ENCODE assay signal across 23 cellular contexts in the genomic region with DNA sequence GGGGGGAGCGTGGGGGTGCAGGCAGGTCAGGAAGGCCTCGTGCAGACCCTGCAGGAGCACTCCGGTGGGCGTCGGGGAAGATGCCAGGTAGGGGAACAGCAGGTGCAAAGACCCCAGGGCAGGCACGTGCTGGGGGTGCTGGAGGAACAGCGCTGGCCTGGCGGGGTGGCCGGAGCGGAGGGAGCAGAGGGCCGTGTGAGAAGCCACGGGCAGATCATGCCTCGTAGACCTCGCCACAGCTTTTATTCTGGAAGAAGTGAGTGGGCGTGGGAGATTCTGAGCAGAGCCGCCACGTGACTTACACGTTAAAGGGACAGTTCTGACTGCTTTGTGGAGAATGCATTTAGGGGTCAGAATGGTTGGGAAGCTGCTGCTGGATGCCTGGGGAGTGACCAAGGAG. TPM values are rescaled to one million over a fixed set of nuclear protein-coding genes. Genes with fewer than 3 reads are reported as not detected.
DNase-seq lines count a peak whose midpoint lies in the region; ATAC-seq and TF ChIP-seq lines count a peak whose summit lies in the region.
"Had no signal": no experiment of that assay in that cellular context is flagged by ENCODE, and none has a peak within 500 bp of the region (broad histone marks: within the 10 kb centered on the region; RNA-seq: fewer than 3 reads in every experiment).

No MANE protein-coding gene starts in this region.

- peaks cover 3% of the 10 kb centered on the region for H3K36me3 Mint-ChIP-seq in T-helper 17 cell (ENCODE audit: low read depth)

- peaks cover 14% of the 10 kb centered on the region for H3K79me2 ChIP-seq in fibroblast of lung (ENCODE audit: control insufficient read depth, insufficient read depth, low read length)

- no peak overlapping the region for H3K27ac Mint-ChIP-seq in T-helper 17 cell
- H3K27ac Mint-ChIP-seq: CD14-positive monocyte had no signal

- intact Hi-C loops in right cardiac atrium (cut with DNase I) (no loop called here), left ventricle myocardium superior (cut with micrococcal nuclease) (no loop called here), transverse colon (cut with DNase I; ENCODE audit: low total_unique reads) (no loop called here)

- in situ Hi-C loops in transverse colon (cut with MboI; ENCODE audit: low pct_ligation_motif_present in 1 of 4, low pct_unique_long_range_greater_than_20kb in 1 of 4, low sequenced_read_pairs in 3 of 4), result no loop called here

- DNase-seq in right cardiac atrium (peak in 2 of 3 donors; percentile 29 to 38), left ventricle myocardium superior (no peak), fibroblast of lung (ENCODE audit: low read depth in 2 of 2) (no peak), transverse colon (no peak), T-helper 17 cell (no peak), suprapubic skin (ENCODE audit: low spot score in 2 of 2) (no peak)
- DNase-seq: 8988T, Caco-2, DMS 273 treated with DMSO at 0.1 percent for 48 hours, DMS79 treated with DMSO at 0.1 percent for 48 hours, GOT3, MV-4-11, NCI-H1105 treated with DMSO at 0.1 percent for 48 hours, NCI-H2029 treated with DMSO at 0.1 percent for 48 hours, NCI-H2171 treated with DMSO at 0.1 percent for 48 hours, NCI-H524 treated with DMSO at 0.1 percent for 48 hours, NCI-H82 had no signal

- H3K4me3 ChIP-seq in right cardiac atrium (ENCODE audit: low read length) (no peak overlapping the region), fibroblast of lung (replicated peaks in 1 of 4; ENCODE audit: control extremely low read depth in 1 of 4, insufficient read depth in 1 of 4, low read depth in 3 of 4, low read length in 4 of 4) (no peak overlapping the region), transverse colon (no peak overlapping the region), suprapubic skin (no peak overlapping the region)
- H3K4me3 ChIP-seq: GM12878 had no signal

- no peaks in the 10 kb centered on the region for H4K20me1 ChIP-seq in fibroblast of lung (ENCODE audit: control insufficient read depth, extremely low read depth, insufficient read depth, low read length)

- peak overlapping the region; percentile 32 for H3K4me2 ChIP-seq in fibroblast of lung (ENCODE audit: extremely low read depth, insufficient read depth, low read length)

- no peak overlapping the region for H3K4me3 Mint-ChIP-seq in T-helper 17 cell
- H3K4me3 Mint-ChIP-seq: CD14-positive monocyte had no signal

- TF ChIP-seq POLR2A in transverse colon (IDR thresholded peaks at IDR 0.05) (no peak), suprapubic skin (IDR thresholded peaks at IDR 0.05) (no peak)

- TF ChIP-seq EP300 in Ishikawa (IDR thresholded peaks at IDR 0.05; ENCODE audit: borderline replicate concordance) (no peak), transverse colon (IDR thresholded peaks at IDR 0.05; ENCODE audit: low read depth) (no peak), suprapubic skin (IDR thresholded peaks at IDR 0.05) (no peak)

- H3K36me3 ChIP-seq in fibroblast of lung (ENCODE audit: control insufficient read depth, insufficient read depth, low read length) (no peaks in the 10 kb centered on the region), transverse colon (no peaks in the 10 kb centered on the region), suprapubic skin (no peaks in the 10 kb centered on the region)

- H3K9me3 ChIP-seq in right cardiac atrium (ENCODE audit: control insufficient read depth, low read length), result no peaks in the 10 kb centered on the region
- no peaks in the 10 kb centered on the region for H3K9me3 ChIP-seq in fibroblast of lung (ENCODE audit: control insufficient read depth, insufficient read depth, low read depth, low read length)
- no peaks in the 10 kb centered on the region for H3K9me3 ChIP-seq in transverse colon
- peaks cover 7% of the 10 kb centered on the region for H3K9me3 ChIP-seq in T-helper 17 cell (ENCODE audit: control insufficient read depth, low read length, poor library complexity, severe bottlenecking)
- no peaks in the 10 kb centered on the region for H3K9me3 ChIP-seq in suprapubic skin

- H3K9ac ChIP-seq in fibroblast of lung (ENCODE audit: insufficient read depth, low read length), result no peak overlapping the region

- no peak overlapping the region for H2AFZ ChIP-seq in fibroblast of lung (ENCODE audit: low read length)

- 57% methylated on average over 18 of the region's 18 CpGs for WGBS in right cardiac atrium
- 53% methylated on average over 18 of the region's 18 CpGs; no CpG with 5 or more reads in 1 of the 2 donors for WGBS in transverse colon (ENCODE audit: low coverage in 1 of 2), 2 donors
- 60% methylated on average over 18 of the region's 18 CpGs for WGBS in suprapubic skin

- H3K27me3 Mint-ChIP-seq in T-helper 17 cell, result no peaks in the 10 kb centered on the region

- H3K4me1 ChIP-seq in right cardiac atrium (ENCODE audit: control insufficient read depth, insufficient read depth, low read length), result no peaks in the 10 kb centered on the region
- H3K4me1 ChIP-seq in fibroblast of lung (ENCODE audit: control insufficient read depth, extremely low read depth, insufficient read depth, low read length), result no peaks in the 10 kb centered on the region
- peaks cover 0 to 5% (median 0%) of the 10 kb centered on the region in 4 donors for H3K4me1 ChIP-seq in transverse colon
- no peaks in the 10 kb centered on the region for H3K4me1 ChIP-seq in suprapubic skin
- H3K4me1 ChIP-seq: Caco-2 had no signal

- H3K27ac ChIP-seq in right cardiac atrium (ENCODE audit: low read length) (no peak overlapping the region), fibroblast of lung (ENCODE audit: insufficient read depth, low read length) (no peak overlapping the region), transverse colon (peak overlapping the region in 3 of 4 donors; percentile 55 to 77 (median 75)), suprapubic skin (no peak overlapping the region)

- no peaks in the 10 kb centered on the region for H3K27me3 ChIP-seq in right cardiac atrium (ENCODE audit: control insufficient read depth, insufficient read depth)
- H3K27me3 ChIP-seq in fibroblast of lung (ENCODE audit: control insufficient read depth, insufficient read depth, low read length), result peaks cover 10% of the 10 kb centered on the region
- peaks cover 35% of the 10 kb centered on the region for H3K27me3 ChIP-seq in transverse colon
- peaks cover 79% of the 10 kb centered on the region for H3K27me3 ChIP-seq in suprapubic skin

- no peak for TF ChIP-seq CTCF in fibroblast of lung (conservative IDR thresholded peaks at IDR 0.05 in 1 of 2, IDR thresholded peaks at IDR 0.05 in 1 of 2; ENCODE audit: low read depth in 1 of 2, low read length in 2 of 2)
- no peak for TF ChIP-seq CTCF in transverse colon (IDR thresholded peaks at IDR 0.05)
- no peak for TF ChIP-seq CTCF in suprapubic skin (IDR thresholded peaks at IDR 0.05)

- peaks cover 7% of the 10 kb centered on the region for H3K4me1 Mint-ChIP-seq in T-helper 17 cell

- ATAC-seq in right cardiac atrium, result no peak
- ATAC-seq in left ventricle myocardium superior, result no peak
- no peak for ATAC-seq in T-helper 17 cell
- no peak for ATAC-seq in HG02678 (IDR thresholded peaks at IDR 0.05; ENCODE audit: unreplicated experiment)
- ATAC-seq: GM12878, Panc1 had no signal

- TF ChIP-seq RAD21 in Ishikawa (IDR thresholded peaks at IDR 0.05; ENCODE audit: low read depth), result no peak

TF ChIP-seq in Ishikawa, 13 proteins besides CTCF, POLR2A, EP300 and RAD21:
- TF ChIP-seq TAF1 (IDR thresholded peaks at IDR 0.05; ENCODE audit: low read depth), result no peak
- TF ChIP-seq TCF12 (IDR thresholded peaks at IDR 0.05; ENCODE audit: low read depth), result no peak
- no peak for TF ChIP-seq FOXM1 (IDR thresholded peaks at IDR 0.05; ENCODE audit: borderline replicate concordance, low read depth)
- no peak for TF ChIP-seq NFIC (IDR thresholded peaks at IDR 0.05)
- no peak for TF ChIP-seq CREB1 (IDR thresholded peaks at IDR 0.05; ENCODE audit: low read depth)
- TF ChIP-seq, protein P1, sequence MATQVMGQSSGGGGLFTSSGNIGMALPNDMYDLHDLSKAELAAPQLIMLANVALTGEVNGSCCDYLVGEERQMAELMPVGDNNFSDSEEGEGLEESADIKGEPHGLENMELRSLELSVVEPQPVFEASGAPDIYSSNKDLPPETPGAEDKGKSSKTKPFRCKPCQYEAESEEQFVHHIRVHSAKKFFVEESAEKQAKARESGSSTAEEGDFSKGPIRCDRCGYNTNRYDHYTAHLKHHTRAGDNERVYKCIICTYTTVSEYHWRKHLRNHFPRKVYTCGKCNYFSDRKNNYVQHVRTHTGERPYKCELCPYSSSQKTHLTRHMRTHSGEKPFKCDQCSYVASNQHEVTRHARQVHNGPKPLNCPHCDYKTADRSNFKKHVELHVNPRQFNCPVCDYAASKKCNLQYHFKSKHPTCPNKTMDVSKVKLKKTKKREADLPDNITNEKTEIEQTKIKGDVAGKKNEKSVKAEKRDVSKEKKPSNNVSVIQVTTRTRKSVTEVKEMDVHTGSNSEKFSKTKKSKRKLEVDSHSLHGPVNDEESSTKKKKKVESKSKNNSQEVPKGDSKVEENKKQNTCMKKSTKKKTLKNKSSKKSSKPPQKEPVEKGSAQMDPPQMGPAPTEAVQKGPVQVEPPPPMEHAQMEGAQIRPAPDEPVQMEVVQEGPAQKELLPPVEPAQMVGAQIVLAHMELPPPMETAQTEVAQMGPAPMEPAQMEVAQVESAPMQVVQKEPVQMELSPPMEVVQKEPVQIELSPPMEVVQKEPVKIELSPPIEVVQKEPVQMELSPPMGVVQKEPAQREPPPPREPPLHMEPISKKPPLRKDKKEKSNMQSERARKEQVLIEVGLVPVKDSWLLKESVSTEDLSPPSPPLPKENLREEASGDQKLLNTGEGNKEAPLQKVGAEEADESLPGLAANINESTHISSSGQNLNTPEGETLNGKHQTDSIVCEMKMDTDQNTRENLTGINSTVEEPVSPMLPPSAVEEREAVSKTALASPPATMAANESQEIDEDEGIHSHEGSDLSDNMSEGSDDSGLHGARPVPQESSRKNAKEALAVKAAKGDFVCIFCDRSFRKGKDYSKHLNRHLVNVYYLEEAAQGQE (IDR thresholded peaks at IDR 0.05; ENCODE audit: low read depth), result no peak
- no peak for TF ChIP-seq TEAD4 (IDR thresholded peaks at IDR 0.05)
- TF ChIP-seq, protein P2, sequence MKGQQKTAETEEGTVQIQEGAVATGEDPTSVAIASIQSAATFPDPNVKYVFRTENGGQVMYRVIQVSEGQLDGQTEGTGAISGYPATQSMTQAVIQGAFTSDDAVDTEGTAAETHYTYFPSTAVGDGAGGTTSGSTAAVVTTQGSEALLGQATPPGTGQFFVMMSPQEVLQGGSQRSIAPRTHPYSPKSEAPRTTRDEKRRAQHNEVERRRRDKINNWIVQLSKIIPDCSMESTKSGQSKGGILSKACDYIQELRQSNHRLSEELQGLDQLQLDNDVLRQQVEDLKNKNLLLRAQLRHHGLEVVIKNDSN (IDR thresholded peaks at IDR 0.05), result peak; percentile 73
TF ChIP-seq in Ishikawa: peak in this region for 1.

RNA-seq across cellular contexts. Expression of gene NTSR1, which starts 9.3 kb away (rescaled TPM):
- total RNA-seq in right cardiac atrium (under 1 TPM in 1 of 4 donors, not detected in 3; 0.06 TPM), left ventricle myocardium superior (not detected), fibroblast of lung (under 0.01 and 0.33 TPM in 2 replicates), transverse colon (10 to 100 TPM in 1 of 4 donors, 1 to 10 TPM in 3; 1.5 to 23.9 (median 4.7) TPM), T-helper 17 cell (under 1 TPM in 1 of 2 donors, not detected in 1; 0.10 TPM), suprapubic skin (under 1 TPM in 2 of 4 donors, not detected in 2; 0.16 to 0.55 TPM)
- polyA plus RNA-seq in right cardiac atrium (not detected), fibroblast of lung (0.05 and 8.1 TPM in 2 replicates)
- polyA plus RNA-seq in fibroblast of lung (2012), result 0.07 and 16.7 TPM in 2 replicates
- 1.5 and 25.2 TPM in 2 replicates for polyA minus RNA-seq in fibroblast of lung (ENCODE audit: low replicate concordance)
- total RNA-seq: GM12878, SK-MEL-5 had no signal
- polyA plus RNA-seq: GM12878 had no signal

Comparison
In these comparisons a context has a peak if more than half of its experiments do, and no peak if none do; other contexts are left out.
1. DNase-seq: peak in right cardiac atrium (2 of 3); none in left ventricle myocardium superior (single experiment), fibroblast of lung (0 of 2), transverse colon (single experiment), T-helper 17 cell (0 of 3) and suprapubic skin (0 of 2).
2. H3K27ac ChIP-seq: peak in transverse colon (3 of 4); none in right cardiac atrium (single experiment), fibroblast of lung (single experiment) and suprapubic skin (single experiment).